ENCODE assay signal across 19 cellular contexts in genomic region chr2:29290293-29291052, GRCh38.
"Had no signal": no experiment of that assay in that cellular context is flagged by ENCODE, and none has a peak within 500 bp of the region (broad histone marks: within the 10 kb centered on the region; RNA-seq: fewer than 3 reads in every experiment).

No MANE protein-coding gene starts in this region.

- ATAC-seq: activated CD8-positive, alpha-beta T cell treated with anti-CD3 and anti-CD28 coated beads for 36 hours; body of pancreas; left lobe of liver had no signal

- H3K4me3 ChIP-seq: body of pancreas, colonic mucosa, thoracic aorta had no signal

- H3K4me1 ChIP-seq: body of pancreas, colonic mucosa had no signal

- H3K27ac Mint-ChIP-seq: activated B cell treated with CpG ODN at 0.5 μM for 24 hours; activated CD8-positive, alpha-beta T cell treated with anti-CD3 and anti-CD28 coated beads for 36 hours; activated naive CD8-positive, alpha-beta T cell treated with anti-CD3 and anti-CD28 coated beads for 36 hours; naive B cell had no signal

- H3K36me3 Mint-ChIP-seq: activated naive CD8-positive, alpha-beta T cell treated with anti-CD3 and anti-CD28 coated beads for 36 hours; naive B cell had no signal

- H3K9me3 Mint-ChIP-seq: activated B cell treated with CpG ODN at 0.5 μM for 24 hours; activated CD8-positive, alpha-beta T cell treated with anti-CD3 and anti-CD28 coated beads for 36 hours; activated naive CD8-positive, alpha-beta T cell treated with anti-CD3 and anti-CD28 coated beads for 36 hours had no signal

- H3K27ac ChIP-seq: body of pancreas, colonic mucosa, epithelial cell of prostate, thoracic aorta had no signal

- H3K36me3 ChIP-seq: colonic mucosa, thoracic aorta had no signal

- H3K4me1 Mint-ChIP-seq: activated B cell treated with CpG ODN at 0.5 μM for 24 hours; activated naive CD8-positive, alpha-beta T cell treated with anti-CD3 and anti-CD28 coated beads for 36 hours; naive B cell had no signal

- DNase-seq: activated B cell treated with CpG ODN at 0.5 μM for 24 hours; activated CD4-positive, alpha-beta T cell treated with anti-CD3 and anti-CD28 coated beads for 48 hours; activated CD8-positive, alpha-beta T cell treated with anti-CD3 and anti-CD28 coated beads for 36 hours; activated effector memory CD4-positive, alpha-beta T cell treated with anti-CD3 and anti-CD28 coated beads, Interleukin-2, amount 50 U/mL, for 16 hours; activated naive CD8-positive, alpha-beta T cell treated with anti-CD3 and anti-CD28 coated beads for 36 hours; activated T-cell treated with anti-CD3 and anti-CD28 coated beads, Interleukin-2, amount 50 U/mL, for 48 hours; amygdala; body of pancreas; caudate nucleus; colonic mucosa; effector CD8-positive, alpha-beta T cell; head of caudate nucleus; naive B cell; stimulated activated CD4-positive, alpha-beta T cell treated with anti-CD3 and anti-CD28 coated beads, Interleukin-12 subunit alpha, Interleukin-12 subunit beta, amount 100 ng/mL, for 4 hours; stimulated activated CD4-positive, alpha-beta T cell treated with anti-CD3 and anti-CD28 coated beads, Interleukin-2, amount 100 ng/mL, for 24 hours; T-helper 2 cell had no signal

- H3K27me3 ChIP-seq: body of pancreas, colonic mucosa had no signal

- H3K9me3 ChIP-seq: body of pancreas, colonic mucosa, thoracic aorta had no signal

- H3K4me3 Mint-ChIP-seq: activated B cell treated with CpG ODN at 0.5 μM for 24 hours; activated CD8-positive, alpha-beta T cell treated with anti-CD3 and anti-CD28 coated beads for 36 hours; activated naive CD8-positive, alpha-beta T cell treated with anti-CD3 and anti-CD28 coated beads for 36 hours had no signal
